ENCODE assay signal across 8 cellular contexts in genomic region chr16:80369559-80369958, GRCh38.
A peak's percentile ranks its signal among the peaks of the same experiment; 100 is the strongest.
DNase-seq lines count a peak whose midpoint lies in the region; ATAC-seq lines count a peak whose summit lies in the region.

No MANE protein-coding gene starts in this region.

- intact Hi-C loops in posterior cingulate gyrus (cut with DNase I), result no loop called here

- ATAC-seq in HG03135 (IDR thresholded peaks at IDR 0.05; ENCODE audit: unreplicated experiment), result no peak

- peak; percentile 11 to 62 (median 31) for DNase-seq in NCI-H1417 (lab: John Stamatoyannopoulos, UW)
- DNase-seq in NCI-H1417 treated with DMSO at 0.1 percent for 48 hours (lab: John Stamatoyannopoulos, UW), result no peak
- peak; percentile 48 for DNase-seq in SK-N-DZ (ENCODE audit: low spot score)
- DNase-seq in globus pallidus (ENCODE audit: low spot score), result peak; percentile 33
- DNase-seq in posterior cingulate gyrus, result peak in 9 of 10 donors; percentile 21 to 88 (median 50)
- DNase-seq in stimulated activated CD4-positive, alpha-beta T cell treated with anti-CD3 and anti-CD28 coated beads, Interleukin-2, amount 100 ng/mL, for 24 hours, result no peak
- DNase-seq in NCI-H446 (lab: John Stamatoyannopoulos, UW), result no peak

Comparison
In these comparisons a context has a peak if more than half of its experiments do, and no peak if none do; other contexts are left out.
1. DNase-seq: peak in NCI-H1417 (3 of 3), SK-N-DZ (single experiment), globus pallidus (single experiment) and posterior cingulate gyrus (9 of 10); none in NCI-H1417 treated with DMSO at 0.1 percent for 48 hours (single experiment), stimulated activated CD4-positive, alpha-beta T cell treated with anti-CD3 and anti-CD28 coated beads, Interleukin-2, amount 100 ng/mL, for 24 hours (0 of 2) and NCI-H446 (0 of 2).